In the genomic region with DNA sequence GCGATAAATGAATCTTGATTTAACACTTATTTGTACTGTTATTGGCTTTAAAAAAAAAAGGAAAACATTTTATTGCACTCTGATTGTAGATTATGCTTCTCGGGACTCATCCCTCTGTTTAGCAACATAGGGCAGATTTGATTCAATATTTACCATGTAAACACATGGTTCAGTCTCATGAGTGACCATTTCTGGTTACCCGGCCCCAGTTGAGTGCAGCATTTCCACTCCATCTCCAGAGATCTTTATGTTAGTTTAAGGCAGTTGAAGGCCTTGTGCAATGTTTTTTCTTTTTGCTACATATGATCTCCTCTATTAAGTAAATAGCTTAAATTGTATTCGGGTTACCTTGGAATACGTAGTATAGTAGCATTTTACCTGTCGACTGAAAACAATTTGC, we compare ENCODE assay signal across 1 cellular context.
TF ChIP-seq lines count a peak whose summit lies in the region.

No MANE protein-coding gene starts in this region.

TF ChIP-seq in HepG2, 621 proteins besides CTCF, POLR2A, EP300 and RAD21 (continued from another document and continues in another):
- TF ChIP-seq, protein P1, sequence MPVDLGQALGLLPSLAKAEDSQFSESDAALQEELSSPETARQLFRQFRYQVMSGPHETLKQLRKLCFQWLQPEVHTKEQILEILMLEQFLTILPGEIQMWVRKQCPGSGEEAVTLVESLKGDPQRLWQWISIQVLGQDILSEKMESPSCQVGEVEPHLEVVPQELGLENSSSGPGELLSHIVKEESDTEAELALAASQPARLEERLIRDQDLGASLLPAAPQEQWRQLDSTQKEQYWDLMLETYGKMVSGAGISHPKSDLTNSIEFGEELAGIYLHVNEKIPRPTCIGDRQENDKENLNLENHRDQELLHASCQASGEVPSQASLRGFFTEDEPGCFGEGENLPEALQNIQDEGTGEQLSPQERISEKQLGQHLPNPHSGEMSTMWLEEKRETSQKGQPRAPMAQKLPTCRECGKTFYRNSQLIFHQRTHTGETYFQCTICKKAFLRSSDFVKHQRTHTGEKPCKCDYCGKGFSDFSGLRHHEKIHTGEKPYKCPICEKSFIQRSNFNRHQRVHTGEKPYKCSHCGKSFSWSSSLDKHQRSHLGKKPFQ (CRISPR knock-in tag; IDR thresholded peaks at IDR 0.05; ENCODE audit: insufficient replicate concordance), result no peak
- no peak for TF ChIP-seq MTF1 (CRISPR knock-in tag; IDR thresholded peaks at IDR 0.05)
- TF ChIP-seq, protein P2, sequence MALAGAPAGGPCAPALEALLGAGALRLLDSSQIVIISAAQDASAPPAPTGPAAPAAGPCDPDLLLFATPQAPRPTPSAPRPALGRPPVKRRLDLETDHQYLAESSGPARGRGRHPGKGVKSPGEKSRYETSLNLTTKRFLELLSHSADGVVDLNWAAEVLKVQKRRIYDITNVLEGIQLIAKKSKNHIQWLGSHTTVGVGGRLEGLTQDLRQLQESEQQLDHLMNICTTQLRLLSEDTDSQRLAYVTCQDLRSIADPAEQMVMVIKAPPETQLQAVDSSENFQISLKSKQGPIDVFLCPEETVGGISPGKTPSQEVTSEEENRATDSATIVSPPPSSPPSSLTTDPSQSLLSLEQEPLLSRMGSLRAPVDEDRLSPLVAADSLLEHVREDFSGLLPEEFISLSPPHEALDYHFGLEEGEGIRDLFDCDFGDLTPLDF (CRISPR knock-in tag; IDR thresholded peaks at IDR 0.05), result no peak
- TF ChIP-seq HNRNPK (IDR thresholded peaks at IDR 0.05; ENCODE audit: low read depth, low read length, poor library complexity, severe bottlenecking), result no peak
- TF ChIP-seq, protein P3, sequence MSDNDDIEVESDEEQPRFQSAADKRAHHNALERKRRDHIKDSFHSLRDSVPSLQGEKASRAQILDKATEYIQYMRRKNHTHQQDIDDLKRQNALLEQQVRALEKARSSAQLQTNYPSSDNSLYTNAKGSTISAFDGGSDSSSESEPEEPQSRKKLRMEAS (IDR thresholded peaks at IDR 0.05), result no peak
- no peak for TF ChIP-seq DR1 (CRISPR knock-in tag; IDR thresholded peaks at IDR 0.05)
- no peak for TF ChIP-seq ZFX (CRISPR knock-in tag; IDR thresholded peaks at IDR 0.05; ENCODE audit: low read depth)
- TF ChIP-seq, protein P4, sequence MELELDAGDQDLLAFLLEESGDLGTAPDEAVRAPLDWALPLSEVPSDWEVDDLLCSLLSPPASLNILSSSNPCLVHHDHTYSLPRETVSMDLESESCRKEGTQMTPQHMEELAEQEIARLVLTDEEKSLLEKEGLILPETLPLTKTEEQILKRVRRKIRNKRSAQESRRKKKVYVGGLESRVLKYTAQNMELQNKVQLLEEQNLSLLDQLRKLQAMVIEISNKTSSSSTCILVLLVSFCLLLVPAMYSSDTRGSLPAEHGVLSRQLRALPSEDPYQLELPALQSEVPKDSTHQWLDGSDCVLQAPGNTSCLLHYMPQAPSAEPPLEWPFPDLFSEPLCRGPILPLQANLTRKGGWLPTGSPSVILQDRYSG (CRISPR knock-in tag; IDR thresholded peaks at IDR 0.05), result no peak
- TF ChIP-seq CEBPB (IDR thresholded peaks at IDR 0.05; ENCODE audit: borderline replicate concordance, low read depth, low read length), result peak; percentile 56
- no peak for TF ChIP-seq HCFC1 (IDR thresholded peaks at IDR 0.05; ENCODE audit: low read depth, low read length)
- no peak for TF ChIP-seq TCF7 (IDR thresholded peaks at IDR 0.05; ENCODE audit: low read depth)
- no peak for TF ChIP-seq NBN (conservative IDR thresholded peaks at IDR 0.05)
- TF ChIP-seq, protein P5, sequence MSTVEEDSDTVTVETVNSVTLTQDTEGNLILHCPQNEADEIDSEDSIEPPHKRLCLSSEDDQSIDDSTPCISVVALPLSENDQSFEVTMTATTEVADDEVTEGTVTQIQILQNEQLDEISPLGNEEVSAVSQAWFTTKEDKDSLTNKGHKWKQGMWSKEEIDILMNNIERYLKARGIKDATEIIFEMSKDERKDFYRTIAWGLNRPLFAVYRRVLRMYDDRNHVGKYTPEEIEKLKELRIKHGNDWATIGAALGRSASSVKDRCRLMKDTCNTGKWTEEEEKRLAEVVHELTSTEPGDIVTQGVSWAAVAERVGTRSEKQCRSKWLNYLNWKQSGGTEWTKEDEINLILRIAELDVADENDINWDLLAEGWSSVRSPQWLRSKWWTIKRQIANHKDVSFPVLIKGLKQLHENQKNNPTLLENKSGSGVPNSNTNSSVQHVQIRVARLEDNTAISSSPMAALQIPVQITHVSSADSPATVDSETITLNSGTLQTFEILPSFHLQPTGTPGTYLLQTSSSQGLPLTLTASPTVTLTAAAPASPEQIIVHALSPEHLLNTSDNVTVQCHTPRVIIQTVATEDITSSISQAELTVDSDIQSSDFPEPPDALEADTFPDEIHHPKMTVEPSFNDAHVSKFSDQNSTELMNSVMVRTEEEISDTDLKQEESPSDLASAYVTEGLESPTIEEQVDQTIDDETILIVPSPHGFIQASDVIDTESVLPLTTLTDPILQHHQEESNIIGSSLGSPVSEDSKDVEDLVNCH (CRISPR knock-in tag; IDR thresholded peaks at IDR 0.05), result no peak
- no peak for TF ChIP-seq ZNF816 (CRISPR knock-in tag; IDR thresholded peaks at IDR 0.05; ENCODE audit: borderline replicate concordance)
- no peak for TF ChIP-seq MLLT10 (CRISPR knock-in tag; IDR thresholded peaks at IDR 0.05)
- TF ChIP-seq, protein P6, sequence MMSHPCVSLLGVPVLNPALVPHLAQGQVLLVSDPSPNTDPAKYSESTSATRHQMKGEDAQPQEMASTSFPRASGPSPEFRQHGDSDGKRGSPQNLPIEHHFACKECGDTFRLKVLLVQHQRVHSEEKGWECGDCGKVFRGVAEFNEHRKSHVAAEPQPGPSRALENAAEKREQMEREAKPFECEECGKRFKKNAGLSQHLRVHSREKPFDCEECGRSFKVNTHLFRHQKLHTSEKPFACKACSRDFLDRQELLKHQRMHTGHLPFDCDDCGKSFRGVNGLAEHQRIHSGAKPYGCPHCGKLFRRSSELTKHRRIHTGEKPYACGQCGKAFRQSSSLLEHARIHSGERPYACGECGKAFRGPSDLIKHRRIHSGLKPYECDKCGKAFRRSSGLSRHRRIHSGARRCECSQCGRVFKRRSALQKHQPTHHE (CRISPR knock-in tag; IDR thresholded peaks at IDR 0.05; ENCODE audit: borderline replicate concordance), result no peak
- TF ChIP-seq, protein P7, sequence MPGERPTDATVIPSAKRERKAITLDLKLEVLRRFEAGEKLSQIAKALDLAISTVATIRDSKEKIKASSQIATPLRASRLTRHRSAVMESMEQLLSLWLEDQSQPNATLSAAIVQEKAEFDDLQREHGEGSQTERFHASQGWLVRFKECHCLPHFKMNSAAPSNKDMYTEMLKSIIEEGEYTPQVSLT (CRISPR knock-in tag; IDR thresholded peaks at IDR 0.05; ENCODE audit: borderline replicate concordance, low read depth), result no peak
- no peak for TF ChIP-seq NFKB2 (CRISPR knock-in tag; IDR thresholded peaks at IDR 0.05; ENCODE audit: borderline replicate concordance)
- TF ChIP-seq HNF4A (CRISPR knock-in tag; IDR thresholded peaks at IDR 0.05), result peak; percentile 14; the same call in 1 of the 2 replicates
- TF ChIP-seq RBFOX2 (IDR thresholded peaks at IDR 0.05; ENCODE audit: low read depth, low read length), result no peak
- no peak for TF ChIP-seq ZNF879 (CRISPR knock-in tag; IDR thresholded peaks at IDR 0.05)
- peak; percentile 66 for TF ChIP-seq MED1 (CRISPR knock-in tag; IDR thresholded peaks at IDR 0.05)
- no peak for TF ChIP-seq ZFP1 (CRISPR knock-in tag; IDR thresholded peaks at IDR 0.05)
- TF ChIP-seq ZNF10 (CRISPR knock-in tag; IDR thresholded peaks at IDR 0.05; ENCODE audit: borderline replicate concordance, low read depth), result no peak
- TF ChIP-seq DPF2 (CRISPR knock-in tag; IDR thresholded peaks at IDR 0.05; ENCODE audit: borderline replicate concordance, low read depth), result no peak
- no peak for TF ChIP-seq ZNF343 (CRISPR knock-in tag; IDR thresholded peaks at IDR 0.05)
- no peak for TF ChIP-seq RXRB (CRISPR knock-in tag; IDR thresholded peaks at IDR 0.05; ENCODE audit: borderline replicate concordance)
- TF ChIP-seq ZNF17 (CRISPR knock-in tag; IDR thresholded peaks at IDR 0.05), result no peak
- TF ChIP-seq ZNF124 (CRISPR knock-in tag; IDR thresholded peaks at IDR 0.05), result no peak
- peak; percentile 17; the same call in 1 of the 2 replicates for TF ChIP-seq ZNF331 (CRISPR knock-in tag; IDR thresholded peaks at IDR 0.05)
- TF ChIP-seq RARG (CRISPR knock-in tag; IDR thresholded peaks at IDR 0.05; ENCODE audit: low read depth), result no peak
- TF ChIP-seq, protein P8, sequence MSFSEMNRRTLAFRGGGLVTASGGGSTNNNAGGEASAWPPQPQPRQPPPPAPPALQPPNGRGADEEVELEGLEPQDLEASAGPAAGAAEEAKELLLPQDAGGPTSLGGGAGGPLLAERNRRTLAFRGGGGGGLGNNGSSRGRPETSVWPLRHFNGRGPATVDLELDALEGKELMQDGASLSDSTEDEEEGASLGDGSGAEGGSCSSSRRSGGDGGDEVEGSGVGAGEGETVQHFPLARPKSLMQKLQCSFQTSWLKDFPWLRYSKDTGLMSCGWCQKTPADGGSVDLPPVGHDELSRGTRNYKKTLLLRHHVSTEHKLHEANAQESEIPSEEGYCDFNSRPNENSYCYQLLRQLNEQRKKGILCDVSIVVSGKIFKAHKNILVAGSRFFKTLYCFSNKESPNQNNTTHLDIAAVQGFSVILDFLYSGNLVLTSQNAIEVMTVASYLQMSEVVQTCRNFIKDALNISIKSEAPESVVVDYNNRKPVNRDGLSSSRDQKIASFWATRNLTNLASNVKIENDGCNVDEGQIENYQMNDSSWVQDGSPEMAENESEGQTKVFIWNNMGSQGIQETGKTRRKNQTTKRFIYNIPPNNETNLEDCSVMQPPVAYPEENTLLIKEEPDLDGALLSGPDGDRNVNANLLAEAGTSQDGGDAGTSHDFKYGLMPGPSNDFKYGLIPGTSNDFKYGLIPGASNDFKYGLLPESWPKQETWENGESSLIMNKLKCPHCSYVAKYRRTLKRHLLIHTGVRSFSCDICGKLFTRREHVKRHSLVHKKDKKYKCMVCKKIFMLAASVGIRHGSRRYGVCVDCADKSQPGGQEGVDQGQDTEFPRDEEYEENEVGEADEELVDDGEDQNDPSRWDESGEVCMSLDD (CRISPR knock-in tag; IDR thresholded peaks at IDR 0.05; ENCODE audit: borderline replicate concordance), result no peak
- no peak for TF ChIP-seq MYC (CRISPR knock-in tag; IDR thresholded peaks at IDR 0.05; ENCODE audit: borderline replicate concordance)
- TF ChIP-seq POLR2G (IDR thresholded peaks at IDR 0.05; ENCODE audit: low read depth, low read length), result no peak
- no peak for TF ChIP-seq LCORL (IDR thresholded peaks at IDR 0.05)
- no peak for TF ChIP-seq LCORL (CRISPR knock-in tag; IDR thresholded peaks at IDR 0.05)
- TF ChIP-seq NR2F2 (IDR thresholded peaks at IDR 0.05; ENCODE audit: borderline replicate concordance, low read depth), result no peak
- TF ChIP-seq, protein P9, sequence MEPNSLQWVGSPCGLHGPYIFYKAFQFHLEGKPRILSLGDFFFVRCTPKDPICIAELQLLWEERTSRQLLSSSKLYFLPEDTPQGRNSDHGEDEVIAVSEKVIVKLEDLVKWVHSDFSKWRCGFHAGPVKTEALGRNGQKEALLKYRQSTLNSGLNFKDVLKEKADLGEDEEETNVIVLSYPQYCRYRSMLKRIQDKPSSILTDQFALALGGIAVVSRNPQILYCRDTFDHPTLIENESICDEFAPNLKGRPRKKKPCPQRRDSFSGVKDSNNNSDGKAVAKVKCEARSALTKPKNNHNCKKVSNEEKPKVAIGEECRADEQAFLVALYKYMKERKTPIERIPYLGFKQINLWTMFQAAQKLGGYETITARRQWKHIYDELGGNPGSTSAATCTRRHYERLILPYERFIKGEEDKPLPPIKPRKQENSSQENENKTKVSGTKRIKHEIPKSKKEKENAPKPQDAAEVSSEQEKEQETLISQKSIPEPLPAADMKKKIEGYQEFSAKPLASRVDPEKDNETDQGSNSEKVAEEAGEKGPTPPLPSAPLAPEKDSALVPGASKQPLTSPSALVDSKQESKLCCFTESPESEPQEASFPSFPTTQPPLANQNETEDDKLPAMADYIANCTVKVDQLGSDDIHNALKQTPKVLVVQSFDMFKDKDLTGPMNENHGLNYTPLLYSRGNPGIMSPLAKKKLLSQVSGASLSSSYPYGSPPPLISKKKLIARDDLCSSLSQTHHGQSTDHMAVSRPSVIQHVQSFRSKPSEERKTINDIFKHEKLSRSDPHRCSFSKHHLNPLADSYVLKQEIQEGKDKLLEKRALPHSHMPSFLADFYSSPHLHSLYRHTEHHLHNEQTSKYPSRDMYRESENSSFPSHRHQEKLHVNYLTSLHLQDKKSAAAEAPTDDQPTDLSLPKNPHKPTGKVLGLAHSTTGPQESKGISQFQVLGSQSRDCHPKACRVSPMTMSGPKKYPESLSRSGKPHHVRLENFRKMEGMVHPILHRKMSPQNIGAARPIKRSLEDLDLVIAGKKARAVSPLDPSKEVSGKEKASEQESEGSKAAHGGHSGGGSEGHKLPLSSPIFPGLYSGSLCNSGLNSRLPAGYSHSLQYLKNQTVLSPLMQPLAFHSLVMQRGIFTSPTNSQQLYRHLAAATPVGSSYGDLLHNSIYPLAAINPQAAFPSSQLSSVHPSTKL (CRISPR knock-in tag; IDR thresholded peaks at IDR 0.05), result peak; percentile 68
- TF ChIP-seq ZSCAN29 (CRISPR knock-in tag; conservative IDR thresholded peaks at IDR 0.05), result no peak
- no peak for TF ChIP-seq CC2D1A (CRISPR knock-in tag; IDR thresholded peaks at IDR 0.05)
- TF ChIP-seq, protein P10, sequence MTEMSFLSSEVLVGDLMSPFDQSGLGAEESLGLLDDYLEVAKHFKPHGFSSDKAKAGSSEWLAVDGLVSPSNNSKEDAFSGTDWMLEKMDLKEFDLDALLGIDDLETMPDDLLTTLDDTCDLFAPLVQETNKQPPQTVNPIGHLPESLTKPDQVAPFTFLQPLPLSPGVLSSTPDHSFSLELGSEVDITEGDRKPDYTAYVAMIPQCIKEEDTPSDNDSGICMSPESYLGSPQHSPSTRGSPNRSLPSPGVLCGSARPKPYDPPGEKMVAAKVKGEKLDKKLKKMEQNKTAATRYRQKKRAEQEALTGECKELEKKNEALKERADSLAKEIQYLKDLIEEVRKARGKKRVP (CRISPR knock-in tag; IDR thresholded peaks at IDR 0.05), result peak in 1 of 2 experiments; percentile 53; a peak in 1 of 4 replicates
- TF ChIP-seq TAF15 (IDR thresholded peaks at IDR 0.05; ENCODE audit: low read depth, low read length, poor library complexity, severe bottlenecking), result no peak
- TF ChIP-seq, protein P11, sequence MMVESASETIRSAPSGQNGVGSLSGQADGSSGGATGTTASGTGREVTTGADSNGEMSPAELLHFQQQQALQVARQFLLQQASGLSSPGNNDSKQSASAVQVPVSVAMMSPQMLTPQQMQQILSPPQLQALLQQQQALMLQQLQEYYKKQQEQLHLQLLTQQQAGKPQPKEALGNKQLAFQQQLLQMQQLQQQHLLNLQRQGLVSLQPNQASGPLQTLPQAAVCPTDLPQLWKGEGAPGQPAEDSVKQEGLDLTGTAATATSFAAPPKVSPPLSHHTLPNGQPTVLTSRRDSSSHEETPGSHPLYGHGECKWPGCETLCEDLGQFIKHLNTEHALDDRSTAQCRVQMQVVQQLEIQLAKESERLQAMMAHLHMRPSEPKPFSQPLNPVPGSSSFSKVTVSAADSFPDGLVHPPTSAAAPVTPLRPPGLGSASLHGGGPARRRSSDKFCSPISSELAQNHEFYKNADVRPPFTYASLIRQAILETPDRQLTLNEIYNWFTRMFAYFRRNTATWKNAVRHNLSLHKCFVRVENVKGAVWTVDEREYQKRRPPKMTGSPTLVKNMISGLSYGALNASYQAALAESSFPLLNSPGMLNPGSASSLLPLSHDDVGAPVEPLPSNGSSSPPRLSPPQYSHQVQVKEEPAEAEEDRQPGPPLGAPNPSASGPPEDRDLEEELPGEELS (CRISPR knock-in tag; IDR thresholded peaks at IDR 0.05), result peak; percentile 60; the same call in 1 of the 2 replicates
- TF ChIP-seq, protein P12, sequence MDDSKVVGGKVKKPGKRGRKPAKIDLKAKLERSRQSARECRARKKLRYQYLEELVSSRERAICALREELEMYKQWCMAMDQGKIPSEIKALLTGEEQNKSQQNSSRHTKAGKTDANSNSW (CRISPR knock-in tag; IDR thresholded peaks at IDR 0.05; ENCODE audit: borderline replicate concordance), result no peak
- 0 out of 2 replicates have a peak, but pooled peaks have one; percentile 37 for TF ChIP-seq FOXP1 (IDR thresholded peaks at IDR 0.05)
- peak; percentile 78 for TF ChIP-seq FOXP1 (CRISPR knock-in tag; IDR thresholded peaks at IDR 0.05)
- TF ChIP-seq ZNF296 (CRISPR knock-in tag; conservative IDR thresholded peaks at IDR 0.05), result no peak
